11 cellular contexts compared by ENCODE assay signal in the genomic region with DNA sequence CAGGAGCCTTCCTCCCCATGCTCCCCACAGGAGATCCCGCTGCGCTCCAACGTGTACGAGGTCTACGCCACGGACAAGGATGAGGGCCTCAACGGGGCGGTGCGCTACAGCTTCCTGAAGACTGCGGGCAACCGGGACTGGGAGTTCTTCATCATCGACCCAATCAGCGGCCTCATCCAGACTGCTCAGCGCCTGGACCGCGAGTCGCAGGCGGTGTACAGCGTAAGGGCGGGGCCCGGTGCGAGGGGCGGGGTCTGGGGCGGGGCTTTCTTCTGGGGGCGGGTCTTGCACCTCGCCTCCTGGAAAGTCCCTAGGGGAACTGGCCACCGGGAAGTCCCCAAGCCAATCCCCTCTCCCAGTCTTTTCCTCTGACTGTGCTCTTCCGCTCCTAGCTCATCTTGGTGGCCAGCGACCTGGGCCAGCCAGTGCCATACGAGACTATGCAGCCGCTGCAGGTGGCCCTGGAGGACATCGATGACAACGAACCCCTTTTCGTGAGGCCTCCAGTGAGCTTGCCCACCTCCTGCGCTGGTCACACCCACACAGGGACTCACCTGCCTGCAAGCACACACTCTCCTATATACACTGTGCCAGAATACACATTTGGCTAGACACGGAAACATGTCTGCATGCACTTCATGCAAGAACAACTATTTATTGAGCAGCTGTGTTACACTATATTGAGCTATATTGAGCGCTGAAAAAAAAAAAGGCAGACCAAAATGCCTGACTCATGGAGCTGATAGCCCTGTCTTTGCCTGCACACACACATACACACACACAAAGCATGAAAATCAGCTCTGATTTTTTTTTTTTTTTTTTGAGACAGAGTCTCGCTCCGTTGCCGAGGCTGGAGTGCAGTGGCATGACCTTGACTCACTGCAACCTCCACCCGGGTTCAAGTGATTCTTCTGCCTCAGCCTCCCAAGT. TPM values are rescaled to one million over a fixed set of nuclear protein-coding genes. Genes with fewer than 3 reads are reported as not detected.
A peak's percentile ranks its signal among the peaks of the same experiment; 100 is the strongest.
DNase-seq lines count a peak whose midpoint lies in the region; ATAC-seq and TF ChIP-seq lines count a peak whose summit lies in the region.
"Had no signal": no experiment of that assay in that cellular context is flagged by ENCODE, and none has a peak within 500 bp of the region (broad histone marks: within the 10 kb centered on the region; RNA-seq: fewer than 3 reads in every experiment).

No MANE protein-coding gene starts in this region.

- H3K4me3 ChIP-seq in cardiac muscle cell, result no peak overlapping the region
- H3K4me3 ChIP-seq in lower lobe of right lung, result no peak overlapping the region
- no peak overlapping the region for H3K4me3 ChIP-seq in ovary
- H3K4me3 ChIP-seq: esophagus squamous epithelium had no signal

- H3K27ac ChIP-seq in cardiac muscle cell, result no peak overlapping the region
- no peak overlapping the region for H3K27ac ChIP-seq in lower lobe of right lung
- no peak overlapping the region for H3K27ac ChIP-seq in ovary
- H3K27ac ChIP-seq: esophagus squamous epithelium had no signal

- TF ChIP-seq EP300 in ovary (IDR thresholded peaks at IDR 0.05), result no peak

- H3K9me3 ChIP-seq in cardiac muscle cell (ENCODE audit: low read depth) (no peaks in the 10 kb centered on the region), lower lobe of right lung (no peaks in the 10 kb centered on the region), ovary (no peaks in the 10 kb centered on the region)
- H3K9me3 ChIP-seq: esophagus squamous epithelium had no signal

- ATAC-seq in lower lobe of right lung (peak; percentile 73 to 79), HG03432 (IDR thresholded peaks at IDR 0.05; ENCODE audit: unreplicated experiment) (no peak)

- H3K4me1 ChIP-seq in cardiac muscle cell (ENCODE audit: low read depth) (no peaks in the 10 kb centered on the region), lower lobe of right lung (peaks cover 7% of the 10 kb centered on the region), ovary (ENCODE audit: insufficient read depth) (no peaks in the 10 kb centered on the region)

- no peak for TF ChIP-seq POLR2A in ovary (IDR thresholded peaks at IDR 0.05)

- no peak for TF ChIP-seq CTCF in cardiac muscle cell (IDR thresholded peaks at IDR 0.05; ENCODE audit: low read depth, low read length)
- TF ChIP-seq CTCF in lower lobe of right lung (IDR thresholded peaks at IDR 0.05), result no peak
- TF ChIP-seq CTCF in ovary (IDR thresholded peaks at IDR 0.05), result no peak

- WGBS in ovary, 3 donors, result 58 to 65% (median 60%) methylated on average over 40 to 41 of the region's 41 CpGs

- H3K27me3 ChIP-seq in cardiac muscle cell, result peaks cover 22% of the 10 kb centered on the region
- no peaks in the 10 kb centered on the region for H3K27me3 ChIP-seq in lower lobe of right lung (ENCODE audit: low read depth)
- H3K27me3 ChIP-seq in ovary, result no peaks in the 10 kb centered on the region
- H3K27me3 ChIP-seq: esophagus squamous epithelium had no signal

- intact Hi-C loops in cardiac septum (cut with DNase I) (no loop called here), lower lobe of right lung (cut with DNase I) (no loop called here), ovary (cut with DNase I) (no loop called here)

- DNase-seq in cardiac muscle cell (ENCODE audit: low read depth in 1 of 2, low spot score in 1 of 2) (peak; percentile 53 to 64), cardiac septum (ENCODE audit: low spot score) (no peak), ecto neural progenitor cell (ENCODE audit: low spot score) (peak; percentile 80), lower lobe of right lung (peak; percentile 70), NCI-H1694 treated with DMSO at 0.1 percent for 48 hours (lab: John Stamatoyannopoulos, UW) (no peak), ovary (no peak)
- DNase-seq in activated CD4-positive, alpha-beta T cell treated with anti-CD3 and anti-CD28 coated beads for 1 hour, result no peak
- DNase-seq: activated CD4-positive, CD25-positive, alpha-beta regulatory T cell; esophagus squamous epithelium; stimulated activated CD4-positive, alpha-beta T cell treated with anti-CD3 and anti-CD28 coated beads, Interleukin-4, amount 100 ng/mL, for 24 hours had no signal

- H3K36me3 ChIP-seq in cardiac muscle cell (no peaks in the 10 kb centered on the region), lower lobe of right lung (no peaks in the 10 kb centered on the region), ovary (no peaks in the 10 kb centered on the region)
- H3K36me3 ChIP-seq: esophagus squamous epithelium had no signal

RNA-seq across cellular contexts. Expression of a gene that starts 32.7 kb away (rescaled TPM):
- total RNA-seq in cardiac muscle cell (1.3 and 1.7 TPM in 2 replicates), cardiac septum (63.0 TPM), lower lobe of right lung (117 TPM), ovary (10 to 100 TPM; 40.7 to 94.1 (median 63.4) TPM)
- polyA plus RNA-seq in cardiac muscle cell (1.5 and 1.8 TPM in 2 replicates), ovary (10 to 100 TPM; 19.9 to 51.2 TPM)

RNA-seq across cellular contexts. Expression of a gene that starts 45.0 kb away (rescaled TPM):
- total RNA-seq in cardiac muscle cell, result 554 and 624 TPM in 2 replicates
- 844 and 1,063 TPM in 2 replicates for polyA plus RNA-seq in cardiac muscle cell
- 1,123 TPM for total RNA-seq in cardiac septum
- total RNA-seq in lower lobe of right lung, result 2,019 TPM
- total RNA-seq in ovary, result 1,000 to 10,000 TPM in 4 of 7 donors, 100 to 1,000 TPM in 3; 632 to 1,246 (median 1,118) TPM
- polyA plus RNA-seq in ovary, result 1,000 to 10,000 TPM in 1 of 2 donors, 100 to 1,000 TPM in 1; 916 to 3,407 TPM

Comparison
In these comparisons a context has a peak if more than half of its experiments do, and no peak if none do; other contexts are left out.
1. DNase-seq: peak in cardiac muscle cell (2 of 2), ecto neural progenitor cell (single experiment) and lower lobe of right lung (single experiment); none in cardiac septum (single experiment), activated CD4-positive, alpha-beta T cell treated with anti-CD3 and anti-CD28 coated beads for 1 hour (single experiment), NCI-H1694 treated with DMSO at 0.1 percent for 48 hours (single experiment) and ovary (0 of 5).
2. RNA of a gene that starts 32.7 kb away (total RNA-seq): 117 TPM in lower lobe of right lung (single experiment), 40.7 to 94.1 TPM in ovary and 63.0 TPM in cardiac septum (single experiment); 1.3 to 1.7 TPM in cardiac muscle cell; every median in the first group is over 10 times any median in the second.